In genomic region chr18:51029694-51030536, GRCh38 we compare ENCODE assay signal across 8 cellular contexts. TPM values are rescaled to one million over a fixed set of nuclear protein-coding genes. Genes with fewer than 3 reads are reported as not detected.
DNase-seq lines count a peak whose midpoint lies in the region; ATAC-seq lines count a peak whose summit lies in the region.

SMAD4 (plus strand) TSS chr18:51030213; CDS start chr18:51047047, 16,834 bp downstream.

- peaks cover 3 to 4% of the 10 kb centered on the region in 2 donors for H3K4me1 ChIP-seq in aorta (ENCODE audit: control insufficient read depth in 1 of 2, insufficient read depth in 2 of 2, low read length in 2 of 2)

- peak within 1 kb of the TSS; percentile 96 to 99 for H3K27ac ChIP-seq in aorta (ENCODE audit: low read depth in 1 of 2, low read length in 2 of 2)

- intact Hi-C loops in aorta (cut with DNase I), result loop anchor here (2.0 to 5.0 kb wide), 6 partner anchors 43 to 167 kb away; partner anchors contain the start of genes MEX3C (in 2 of the 2), ELAC1 (in 1 of the 2) and ME2 (in 1 of the 2)

- H3K36me3 ChIP-seq in aorta (ENCODE audit: control insufficient read depth in 1 of 2, insufficient read depth in 2 of 2, low read length in 1 of 2), result no peaks in the 10 kb centered on the region

- whole genome bisulfite sequencing in aorta, 2 donors, result 0% methylated on average over 54 to 79 of the region's 79 CpGs

- H3K27me3 ChIP-seq in aorta (ENCODE audit: control insufficient read depth in 1 of 2, insufficient read depth in 2 of 2, low read length in 1 of 2), result no peaks in the 10 kb centered on the region

- peak; percentile 78 for DNase-seq in NCI-H2029 treated with DMSO at 0.1 percent for 48 hours (lab: John Stamatoyannopoulos, UW)
- peak; percentile 87 for DNase-seq in T1000 (lab: John Stamatoyannopoulos, UW)
- DNase-seq in astrocyte of the hippocampus (ENCODE audit: low read depth, low spot score), result peak; percentile 99
- DNase-seq in hepatic stellate cell (ENCODE audit: low spot score), result peak; percentile 97
- peak; percentile 83 for DNase-seq in renal cortical epithelial cell (ENCODE audit: low read depth)
- DNase-seq in aorta, result peak; percentile 98 to 100

- H3K9me3 ChIP-seq in aorta (ENCODE audit: control insufficient read depth, low read length), result no peaks in the 10 kb centered on the region

- H3K4me3 ChIP-seq in aorta (ENCODE audit: low read length in 2 of 2), result peak within 1 kb of the TSS; percentile 88 to 95

- ATAC-seq in GM18511 (IDR thresholded peaks at IDR 0.05; ENCODE audit: unreplicated experiment), result peak; percentile 84
- ATAC-seq in HG03025 (IDR thresholded peaks at IDR 0.05; ENCODE audit: low FRiP score, unreplicated experiment), result peak; percentile 70
- peak; percentile 98 for ATAC-seq in aorta (ENCODE audit: low FRiP score)

RNA-seq across cellular contexts. Expression of gene SMAD4, which starts in this region (rescaled TPM):
- total RNA-seq in renal cortical epithelial cell (92.9 and 196 TPM in 2 replicates), aorta (100 to 1,000 TPM; 109 to 136 TPM)
- 10 to 100 TPM; 26.9 to 36.2 TPM for polyA plus RNA-seq in aorta

Comparison
In these comparisons a context has a peak if more than half of its experiments do, and no peak if none do; other contexts are left out.
1. Peak in every context shown above with its lines: DNase-seq, ATAC-seq, H3K4me3 ChIP-seq and H3K27ac ChIP-seq.